ENCODE assay signal across 8 cellular contexts in the genomic region with DNA sequence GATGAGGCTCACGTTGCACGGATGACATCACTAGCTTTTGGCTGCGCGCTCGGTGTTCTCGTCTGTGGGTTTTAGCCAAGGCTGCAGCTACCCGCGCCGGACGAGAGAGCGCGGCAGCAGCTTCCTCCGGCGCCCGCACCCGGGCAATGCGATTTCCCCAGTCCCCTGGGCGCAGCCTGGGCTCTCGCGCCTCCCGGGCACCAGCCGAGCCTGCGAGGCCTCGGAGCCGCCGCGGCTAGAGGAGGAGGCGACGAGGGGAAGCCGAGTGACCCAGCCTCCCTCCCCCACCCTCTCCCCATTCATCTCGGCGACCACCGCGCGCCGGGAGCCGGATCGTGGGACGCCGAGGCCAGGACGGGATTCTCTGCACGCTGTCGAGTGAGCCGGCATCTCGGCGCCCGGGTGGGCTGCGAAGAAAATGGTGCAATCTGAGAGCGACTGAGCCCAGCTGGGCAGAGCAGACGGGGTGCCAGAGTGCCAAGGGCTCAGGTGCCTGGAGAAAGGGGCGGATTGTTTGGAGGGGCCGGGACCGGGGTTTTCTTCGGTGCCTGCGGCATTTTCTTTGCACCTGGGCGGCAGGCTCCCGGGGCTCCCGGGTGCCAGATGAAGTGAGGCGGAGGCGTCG. TPM values are rescaled to one million over a fixed set of nuclear protein-coding genes. Genes with fewer than 3 reads are reported as not detected.
DNase-seq lines count a peak whose midpoint lies in the region; ATAC-seq and TF ChIP-seq lines count a peak whose summit lies in the region.

No MANE protein-coding gene starts in this region.

- intact Hi-C loops in esophagus muscularis mucosa (cut with DNase I) (loop anchor here (10.0 kb wide), 1 partner anchor 462 kb away; no protein-coding TSS in a partner anchor), thyroid gland (cut with DNase I) (loop anchor here (10.0 kb wide), 1 partner anchor 152 kb away; no protein-coding TSS in a partner anchor)

- peaks cover 45% of the 10 kb centered on the region for H3K27me3 Mint-ChIP-seq in activated CD8-positive, alpha-beta T cell treated with anti-CD3 and anti-CD28 coated beads, Interleukin-2, amount 10 ng/mL, durations not matched to agents 7 days and 5 days (ENCODE audit: low read depth)

- peak overlapping the region in 3 of 4 donors; percentile 51 to 78 (median 53) for H3K27ac ChIP-seq in esophagus muscularis mucosa (replicated peaks in 1 of 4)
- H3K27ac ChIP-seq in muscle layer of colon (ENCODE audit: low read depth, low read length): no peak overlapping the region
- H3K27ac ChIP-seq in thyroid gland: peak overlapping the region; percentile 33 to 85 (median 64)

- TF ChIP-seq POLR2A in esophagus muscularis mucosa (IDR thresholded peaks at IDR 0.05; ENCODE audit: low read depth) (no peak), thyroid gland (IDR thresholded peaks at IDR 0.05) (peak in 1 of 2 donors; percentile 83)

- WGBS in esophagus muscularis mucosa: 0% methylated on average over 7 of the region's 61 CpGs
- 0% methylated on average over 7 to 10 of the region's 61 CpGs for WGBS in thyroid gland, 2 donors

- peaks cover 22% of the 10 kb centered on the region for H3K4me1 Mint-ChIP-seq in activated CD8-positive, alpha-beta T cell treated with anti-CD3 and anti-CD28 coated beads, Interleukin-2, amount 10 ng/mL, durations not matched to agents 7 days and 5 days (ENCODE audit: low read depth)

- ATAC-seq in activated CD8-positive, alpha-beta T cell treated with anti-CD3 and anti-CD28 coated beads, Interleukin-2, amount 10 ng/mL, durations not matched to agents 7 days and 5 days: peak; percentile 45
- no peak for ATAC-seq in GM19463 (IDR thresholded peaks at IDR 0.05; ENCODE audit: unreplicated experiment)

- H3K9ac ChIP-seq in muscle layer of colon (ENCODE audit: low read length): no peak overlapping the region

- peak overlapping the region; percentile 59 to 68 (median 62) for H3K4me3 ChIP-seq in esophagus muscularis mucosa
- peak overlapping the region; percentile 55 to 62 for H3K4me3 ChIP-seq in muscle layer of colon (ENCODE audit: low read depth in 1 of 2, low read length in 2 of 2)
- peak overlapping the region; percentile 66 to 71 (median 67) for H3K4me3 ChIP-seq in thyroid gland (replicated peaks in 1 of 3)

- H3K27me3 ChIP-seq in esophagus muscularis mucosa: peaks cover 0 to 72% (median 16%) of the 10 kb centered on the region in 4 donors
- H3K27me3 ChIP-seq in muscle layer of colon (ENCODE audit: control insufficient read depth in 1 of 2, insufficient read depth in 2 of 2, low read length in 2 of 2): peaks cover 5 to 38% of the 10 kb centered on the region in 2 donors
- H3K27me3 ChIP-seq in thyroid gland: no peaks in the 10 kb centered on the region

- POLR2A ChIA-PET in activated CD8-positive, alpha-beta T cell treated with anti-CD3 and anti-CD28 coated beads, Interleukin-2, amount 10 ng/mL, durations not matched to agents 7 days and 5 days (lab: Charles Lee): interaction anchor here (0.6 to 0.8 kb wide), 4 partner anchors 19 to 351 kb away, joined by 3 read pairs; a partner anchor contains a TSS

- H3K27ac Mint-ChIP-seq in activated CD8-positive, alpha-beta T cell treated with anti-CD3 and anti-CD28 coated beads, Interleukin-2, amount 10 ng/mL, durations not matched to agents 7 days and 5 days: no peak overlapping the region

- CTCF ChIA-PET in activated CD8-positive, alpha-beta T cell treated with anti-CD3 and anti-CD28 coated beads, Interleukin-2, amount 10 ng/mL, durations not matched to agents 7 days and 5 days (lab: Charles Lee): interaction anchor here (1.1 to 1.8 kb wide), 4 partner anchors 58 to 578 kb away, joined by 3 to 5 read pairs (median 4); a partner anchor contains a TSS

- no peaks in the 10 kb centered on the region for H3K9me3 Mint-ChIP-seq in activated CD8-positive, alpha-beta T cell treated with anti-CD3 and anti-CD28 coated beads, Interleukin-2, amount 10 ng/mL, durations not matched to agents 7 days and 5 days (ENCODE audit: insufficient read depth)

- peak overlapping the region; percentile 71 for H3K4me3 Mint-ChIP-seq in activated CD8-positive, alpha-beta T cell treated with anti-CD3 and anti-CD28 coated beads, Interleukin-2, amount 10 ng/mL, durations not matched to agents 7 days and 5 days

- no peaks in the 10 kb centered on the region for H3K36me3 ChIP-seq in esophagus muscularis mucosa
- H3K36me3 ChIP-seq in muscle layer of colon (ENCODE audit: insufficient read depth, low read length): no peaks in the 10 kb centered on the region
- no peaks in the 10 kb centered on the region for H3K36me3 ChIP-seq in thyroid gland

- H3K36me3 Mint-ChIP-seq in activated CD8-positive, alpha-beta T cell treated with anti-CD3 and anti-CD28 coated beads, Interleukin-2, amount 10 ng/mL, durations not matched to agents 7 days and 5 days (ENCODE audit: low read depth): no peaks in the 10 kb centered on the region

- H3K4me1 ChIP-seq in esophagus muscularis mucosa (peaks cover 21 to 46% (median 43%) of the 10 kb centered on the region in 4 donors), muscle layer of colon (ENCODE audit: insufficient read depth, low read length) (no peaks in the 10 kb centered on the region), thyroid gland (peaks cover 0 to 14% of the 10 kb centered on the region in 2 donors)

- DNase-seq in Daoy (ENCODE audit: low read depth): peak; percentile 85
- peak; percentile 94 for DNase-seq in NCI-H1092 treated with DMSO at 0.1 percent for 48 hours (lab: John Stamatoyannopoulos, UW)
- peak; percentile 42 for DNase-seq in activated CD8-positive, alpha-beta T cell treated with anti-CD3 and anti-CD28 coated beads, Interleukin-2, amount 10 ng/mL, durations not matched to agents 7 days and 5 days
- DNase-seq in esophagus muscularis mucosa (ENCODE audit: extremely low spot score): no peak
- DNase-seq in thyroid gland: peak; percentile 87
- DNase-seq in cortex of kidney (lab: John Stamatoyannopoulos, UW): no peak

- TF ChIP-seq CTCF in esophagus muscularis mucosa (IDR thresholded peaks at IDR 0.05) (no peak), thyroid gland (IDR thresholded peaks at IDR 0.05) (no peak)

- no peak for TF ChIP-seq EP300 in esophagus muscularis mucosa (IDR thresholded peaks at IDR 0.05)

- no peaks in the 10 kb centered on the region for H3K9me3 ChIP-seq in esophagus muscularis mucosa
- no peaks in the 10 kb centered on the region for H3K9me3 ChIP-seq in muscle layer of colon (ENCODE audit: low read length)
- no peaks in the 10 kb centered on the region for H3K9me3 ChIP-seq in thyroid gland

RNA-seq across cellular contexts. Expression of a gene that starts 1.2 kb away (rescaled TPM):
- total RNA-seq in Daoy (2014; rRNA removed; shearing (Covaris generic)): 1.2 and 1.3 TPM in 2 replicates
- under 1 TPM; 0.05 to 0.10 TPM for total RNA-seq in activated CD8-positive, alpha-beta T cell treated with anti-CD3 and anti-CD28 coated beads, Interleukin-2, amount 10 ng/mL, durations not matched to agents 7 days and 5 days
- total RNA-seq in esophagus muscularis mucosa (1 to 10 TPM in 2 of 4 donors, under 1 TPM in 2; 0.42 to 2.5 (median 0.92) TPM), thyroid gland (10 to 100 TPM in 3 of 4 donors, 1 to 10 TPM in 1; 7.7 to 49.9 (median 25.9) TPM)

RNA-seq across cellular contexts. Expression of a gene that starts 57.9 kb away (rescaled TPM):
- total RNA-seq in Daoy (2014; rRNA removed; shearing (Covaris generic)): 49.5 and 64.8 TPM in 2 replicates
- total RNA-seq in activated CD8-positive, alpha-beta T cell treated with anti-CD3 and anti-CD28 coated beads, Interleukin-2, amount 10 ng/mL, durations not matched to agents 7 days and 5 days: 10 to 100 TPM; 58.1 to 62.9 TPM
- total RNA-seq in esophagus muscularis mucosa: 10 to 100 TPM; 13.6 to 27.8 (median 25.3) TPM
- 10 to 100 TPM; 22.2 to 39.4 (median 28.5) TPM for total RNA-seq in thyroid gland

Comparison
In these comparisons a context has a peak if more than half of its experiments do, and no peak if none do; other contexts are left out.
1. DNase-seq: peak in Daoy (single experiment), NCI-H1092 treated with DMSO at 0.1 percent for 48 hours (single experiment), activated CD8-positive, alpha-beta T cell treated with anti-CD3 and anti-CD28 coated beads, Interleukin-2, amount 10 ng/mL, durations not matched to agents 7 days and 5 days (single experiment) and thyroid gland (2 of 2); none in esophagus muscularis mucosa (single experiment) and cortex of kidney (single experiment).
2. Peak in every context shown above with its lines, with median percentiles within 50 percentile points of each other: H3K4me3 ChIP-seq.